ENCODE assay signal across 13 cellular contexts in the genomic region with DNA sequence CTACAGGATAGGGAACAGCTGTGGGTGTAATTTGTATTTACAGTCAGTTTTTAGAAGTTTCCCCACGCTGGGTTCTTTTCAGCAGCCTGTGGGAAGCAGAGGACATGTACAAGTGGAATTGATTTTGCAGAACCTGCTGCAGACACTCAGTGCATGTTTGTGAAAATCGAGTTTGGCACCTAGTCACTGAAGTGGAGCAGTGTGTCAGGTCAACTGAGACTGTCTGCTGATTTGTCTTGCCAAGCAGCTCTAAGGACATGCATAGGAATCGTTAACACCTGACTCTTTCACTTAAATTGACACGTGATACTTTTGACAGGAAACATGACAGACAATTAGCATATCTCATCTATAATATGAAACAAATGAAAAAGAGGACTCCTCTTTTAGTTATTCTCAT.
"Had no signal": no experiment of that assay in that cellular context is flagged by ENCODE, and none has a peak within 500 bp of the region (broad histone marks: within the 10 kb centered on the region; RNA-seq: fewer than 3 reads in every experiment).

No MANE protein-coding gene starts in this region.

- H3K4me3 Mint-ChIP-seq: activated CD4-positive, alpha-beta memory T cell treated with anti-CD3 and anti-CD28 coated beads for 36 hours; activated T-cell treated with anti-CD3 and anti-CD28 coated beads, Interleukin-2, amount 50 U/mL, for 72 hours; stimulated activated naive B cell treated with anti-CD40 and anti-IgM and Interleukin-4, amounts not matched to agents 10 μg/mL and 1 μg/mL and 100 μg/mL, for 72 hours had no signal

- H3K36me3 ChIP-seq: esophagus muscularis mucosa, neutrophil, right lobe of liver, transverse colon had no signal

- H3K4me1 Mint-ChIP-seq: stimulated activated naive B cell treated with anti-CD40 and anti-IgM and Interleukin-4, amounts not matched to agents 10 μg/mL and 1 μg/mL and 100 μg/mL, for 72 hours had no signal

- DNase-seq: activated CD4-positive, alpha-beta memory T cell treated with anti-CD3 and anti-CD28 coated beads for 36 hours; activated T-cell treated with anti-CD3 and anti-CD28 coated beads, Interleukin-2, amount 50 U/mL, for 72 hours; aorta; foreskin keratinocyte; right lobe of liver; stimulated activated CD4-positive, alpha-beta T cell treated with anti-CD3 and anti-CD28 coated beads, Interleukin-2, amount 100 ng/mL, for 24 hours; stimulated activated naive B cell treated with anti-CD40 and anti-IgM and Interleukin-4, amounts not matched to agents 10 μg/mL and 1 μg/mL and 100 μg/mL, for 72 hours; substantia nigra; T1000; transverse colon had no signal

- H3K27me3 ChIP-seq: esophagus muscularis mucosa, foreskin keratinocyte, neutrophil, right lobe of liver, transverse colon had no signal

- H3K4me1 ChIP-seq: esophagus muscularis mucosa, foreskin keratinocyte, right lobe of liver, transverse colon had no signal

- H3K9me3 ChIP-seq: neutrophil, transverse colon had no signal

- ATAC-seq: activated T-cell treated with anti-CD3 and anti-CD28 coated beads, Interleukin-2, amount 50 U/mL, for 72 hours; foreskin keratinocyte; right lobe of liver; stimulated activated naive B cell treated with anti-CD40 and anti-IgM and Interleukin-4, amounts not matched to agents 10 μg/mL and 1 μg/mL and 100 μg/mL, for 72 hours had no signal

- H3K36me3 Mint-ChIP-seq: activated CD4-positive, alpha-beta memory T cell treated with anti-CD3 and anti-CD28 coated beads for 36 hours; stimulated activated naive B cell treated with anti-CD40 and anti-IgM and Interleukin-4, amounts not matched to agents 10 μg/mL and 1 μg/mL and 100 μg/mL, for 72 hours had no signal

- H3K27ac ChIP-seq: esophagus muscularis mucosa, foreskin keratinocyte, neutrophil, right lobe of liver, transverse colon, VCaP had no signal

- H3K4me3 ChIP-seq: esophagus muscularis mucosa, right lobe of liver, transverse colon had no signal

- H3K27me3 Mint-ChIP-seq: activated CD4-positive, alpha-beta memory T cell treated with anti-CD3 and anti-CD28 coated beads for 36 hours; stimulated activated naive B cell treated with anti-CD40 and anti-IgM and Interleukin-4, amounts not matched to agents 10 μg/mL and 1 μg/mL and 100 μg/mL, for 72 hours had no signal
